ENCODE assay signal across 7 cellular contexts in genomic region chr1:145176285-145176925, GRCh38.
DNase-seq lines count a peak whose midpoint lies in the region; ATAC-seq and TF ChIP-seq lines count a peak whose summit lies in the region.
"Not testable (repeated sequence)": the region's sequence is repeated elsewhere in the genome, so short reads cannot be mapped to it uniquely, and the experiment has no call there.

No MANE protein-coding gene starts in this region.

- CTCF ChIA-PET in CD8-positive, alpha-beta T cell (lab: Charles Lee); activated CD4-positive, alpha-beta memory T cell treated with anti-CD3 and anti-CD28 coated beads, Interleukin-2, amount 10 ng/mL, durations not matched to agents 7 days and 5 days (lab: Charles Lee): not testable (repeated sequence)

- not testable (repeated sequence) for TF ChIP-seq CTCF in CD8-positive, alpha-beta T cell (IDR thresholded peaks at IDR 0.05)

- peak; percentile 91 for ATAC-seq in CD8-positive, alpha-beta T cell
- ATAC-seq in activated naive CD4-positive, alpha-beta T cell treated with anti-CD3 and anti-CD28 coated beads, Interleukin-2, amount 50 U/mL, for 72 hours: peak; percentile 90 to 94
- ATAC-seq in effector memory CD8-positive, alpha-beta T cell (replicated peaks): peak; percentile 96

- not testable (repeated sequence) for H3K4me1 Mint-ChIP-seq in CD8-positive, alpha-beta T cell (ENCODE audit: low read depth); activated CD4-positive, alpha-beta memory T cell treated with anti-CD3 and anti-CD28 coated beads, Interleukin-2, amount 10 ng/mL, durations not matched to agents 7 days and 5 days; effector memory CD8-positive, alpha-beta T cell (ENCODE audit: low read depth in 2 of 2)

- not testable (repeated sequence) for H3K4me1 ChIP-seq in CD8-positive, alpha-beta T cell (ENCODE audit: insufficient read depth, low read length)

- not testable (repeated sequence) for H3K4me3 Mint-ChIP-seq in CD8-positive, alpha-beta T cell; activated CD4-positive, alpha-beta memory T cell treated with anti-CD3 and anti-CD28 coated beads, Interleukin-2, amount 10 ng/mL, durations not matched to agents 7 days and 5 days; effector memory CD8-positive, alpha-beta T cell

- H3K36me3 ChIP-seq in CD8-positive, alpha-beta T cell (ENCODE audit: insufficient read depth, low read length): not testable (repeated sequence)

- H3K27me3 Mint-ChIP-seq in CD8-positive, alpha-beta T cell (ENCODE audit: low read depth); activated CD4-positive, alpha-beta memory T cell treated with anti-CD3 and anti-CD28 coated beads, Interleukin-2, amount 10 ng/mL, durations not matched to agents 7 days and 5 days; effector memory CD8-positive, alpha-beta T cell: not testable (repeated sequence)

- not testable (repeated sequence) for H3K36me3 Mint-ChIP-seq in CD8-positive, alpha-beta T cell; activated CD4-positive, alpha-beta memory T cell treated with anti-CD3 and anti-CD28 coated beads, Interleukin-2, amount 10 ng/mL, durations not matched to agents 7 days and 5 days (ENCODE audit: low read depth); activated naive CD4-positive, alpha-beta T cell treated with anti-CD3 and anti-CD28 coated beads, Interleukin-2, amount 50 U/mL, for 72 hours; effector memory CD8-positive, alpha-beta T cell (ENCODE audit: insufficient read depth)

- not testable (repeated sequence) for H3K9me3 ChIP-seq in CD8-positive, alpha-beta T cell (ENCODE audit: low read length)

- H3K27me3 ChIP-seq in CD8-positive, alpha-beta T cell (ENCODE audit: insufficient read depth, low read length): not testable (repeated sequence)

- not testable (repeated sequence) for H3K9me3 Mint-ChIP-seq in CD8-positive, alpha-beta T cell; activated CD4-positive, alpha-beta memory T cell treated with anti-CD3 and anti-CD28 coated beads, Interleukin-2, amount 10 ng/mL, durations not matched to agents 7 days and 5 days; activated naive CD4-positive, alpha-beta T cell treated with anti-CD3 and anti-CD28 coated beads, Interleukin-2, amount 50 U/mL, for 72 hours; effector memory CD8-positive, alpha-beta T cell

- intact Hi-C loops in CD8-positive, alpha-beta T cell (cut with DNase I, micrococcal nuclease); posterior vena cava (cut with DNase I): not testable (repeated sequence)

- H3K4me3 ChIP-seq in CD8-positive, alpha-beta T cell (ENCODE audit: low read depth, low read length): not testable (repeated sequence)

- H3K27ac ChIP-seq in CD8-positive, alpha-beta T cell (ENCODE audit: low read depth, low read length): not testable (repeated sequence)

- DNase-seq in CD8-positive, alpha-beta T cell: peak in 4 of 7 experiments; percentile 18 to 70 (median 50)
- DNase-seq in activated CD4-positive, alpha-beta T cell treated with anti-CD3 and anti-CD28 coated beads for 1 hour: peak; percentile 13
- DNase-seq in activated CD4-positive, alpha-beta memory T cell treated with anti-CD3 and anti-CD28 coated beads, Interleukin-2, amount 10 ng/mL, durations not matched to agents 7 days and 5 days: peak; percentile 25
- peak; percentile 28 to 42 for DNase-seq in activated T-cell treated with anti-CD3 and anti-CD28 coated beads, Interleukin-2, amount 50 U/mL, for 48 hours
- not testable (repeated sequence) for DNase-seq in activated naive CD4-positive, alpha-beta T cell treated with anti-CD3 and anti-CD28 coated beads, Interleukin-2, amount 50 U/mL, for 72 hours (ENCODE audit: low spot score in 2 of 2)
- peak in 1 of 3 experiments; percentile 6 for DNase-seq in effector memory CD8-positive, alpha-beta T cell
- DNase-seq in posterior vena cava (ENCODE audit: low spot score): peak; percentile 36

- H3K27ac Mint-ChIP-seq in CD8-positive, alpha-beta T cell; activated CD4-positive, alpha-beta memory T cell treated with anti-CD3 and anti-CD28 coated beads, Interleukin-2, amount 10 ng/mL, durations not matched to agents 7 days and 5 days; activated naive CD4-positive, alpha-beta T cell treated with anti-CD3 and anti-CD28 coated beads, Interleukin-2, amount 50 U/mL, for 72 hours; effector memory CD8-positive, alpha-beta T cell: not testable (repeated sequence)

- POLR2A ChIA-PET in CD8-positive, alpha-beta T cell (lab: Charles Lee); activated CD4-positive, alpha-beta memory T cell treated with anti-CD3 and anti-CD28 coated beads, Interleukin-2, amount 10 ng/mL, durations not matched to agents 7 days and 5 days (lab: Charles Lee): not testable (repeated sequence)
